In genomic region chr5:131147258-131147657, GRCh38 we compare ENCODE assay signal across 25 cellular contexts.
"Had no signal": no experiment of that assay in that cellular context is flagged by ENCODE, and none has a peak within 500 bp of the region (broad histone marks: within the 10 kb centered on the region; RNA-seq: fewer than 3 reads in every experiment).

No MANE protein-coding gene starts in this region.

- H3K4me3 ChIP-seq: left lung, lower lobe of right lung, mucosa of descending colon, pancreas, prostate gland, spleen, tibial nerve, uterus had no signal

- H3K4me1 ChIP-seq: left lung, lower lobe of right lung, pancreas, prostate gland, spleen, tibial nerve, uterus had no signal

- ATAC-seq: left colon; left lung; lower lobe of right lung; mucosa of descending colon; naive thymus-derived CD8-positive, alpha-beta T cell; pancreas; right cardiac atrium; sciatic nerve; stimulated activated effector memory CD8-positive, alpha-beta T cell treated with anti-CD3 and anti-CD28 coated beads, Interleukin-12 subunit alpha, Interleukin-12 subunit beta, amount 100 ng/mL, for 72 hours; stimulated activated naive CD8-positive, alpha-beta T cell treated with anti-CD3 and anti-CD28 coated beads, Interleukin-15, amount 100 ng/mL, for 72 hours had no signal

- H3K27me3 ChIP-seq: left lung, pancreas, spleen, tibial nerve, uterus had no signal

- H3K36me3 ChIP-seq: left lung, lower lobe of right lung, pancreas, prostate gland, spleen, tibial nerve, uterus had no signal

- H3K27ac ChIP-seq: left lung, lower lobe of right lung, pancreas, prostate gland, spleen, tibial nerve, uterus had no signal

- H3K9me3 ChIP-seq: left lung, lower lobe of right lung, mucosa of descending colon, pancreas, prostate gland, spleen, tibial nerve, uterus had no signal

- DNase-seq: hippocampal formation; kidney; left colon; left lung; lower lobe of right lung; mammary epithelial cell; midbrain; mucosa of descending colon; naive thymus-derived CD8-positive, alpha-beta T cell; nucleus accumbens; pancreas; posterior cingulate gyrus; retina; right cardiac atrium; small intestine; spleen; stimulated activated CD4-positive, alpha-beta T cell treated with anti-CD3 and anti-CD28 coated beads, Interleukin-4, amount 100 ng/mL, for 24 hours; stimulated activated naive CD4-positive, alpha-beta T cell; stimulated activated naive CD8-positive, alpha-beta T cell treated with anti-CD3 and anti-CD28 coated beads, Interleukin-15, amount 100 ng/mL, for 72 hours; substantia nigra; uterus had no signal
